ENCODE assay signal across 9 cellular contexts in genomic region chr11:66068154-66068821, GRCh38. TPM values are rescaled to one million over a fixed set of nuclear protein-coding genes. Genes with fewer than 3 reads are reported as not detected.
A peak's percentile ranks its signal among the peaks of the same experiment; 100 is the strongest.
DNase-seq lines count a peak whose midpoint lies in the region; ATAC-seq and TF ChIP-seq lines count a peak whose summit lies in the region.
"Had no signal": no experiment of that assay in that cellular context is flagged by ENCODE, and none has a peak within 500 bp of the region (broad histone marks: within the 10 kb centered on the region; RNA-seq: fewer than 3 reads in every experiment).

No MANE protein-coding gene starts in this region.

- peaks cover 7% of the 10 kb centered on the region for H3K27me3 Mint-ChIP-seq in brain

- peak overlapping the region; percentile 70 to 99 (median 96) for H3K27ac Mint-ChIP-seq in brain

- H3K36me3 Mint-ChIP-seq in brain, result peaks cover 67% of the 10 kb centered on the region

- peak overlapping the region; percentile 95 to 99 (median 99) for H3K27ac ChIP-seq in spleen

- no peaks in the 10 kb centered on the region for H3K27me3 ChIP-seq in spleen (replicated peaks in 1 of 7)

- H3K4me3 ChIP-seq in spleen, result peak overlapping the region in 1 of 8 donors; percentile 98

- peak; percentile 73 for DNase-seq in GM10266 (ENCODE audit: extremely low spot score)
- peak; percentile 53 for DNase-seq in NCI-H146 (lab: John Stamatoyannopoulos, UW)
- DNase-seq in UCSD-AML1 (lab: John Stamatoyannopoulos, UW; ENCODE audit: unreplicated experiment), result peak; percentile 68
- peak; percentile 87 for DNase-seq in iPS-NIHi11 (ENCODE audit: low spot score)
- DNase-seq in spleen, result peak; percentile 90

- peak; percentile 85 for TF ChIP-seq CTCF in GM10266 (IDR thresholded peaks at IDR 0.05; ENCODE audit: control insufficient read depth, insufficient read depth, low read depth, missing control alignments)
- TF ChIP-seq CTCF in brain (conservative IDR thresholded peaks at IDR 0.05), result peak; percentile 79 to 86
- peak; percentile 72 to 97 (median 90) for TF ChIP-seq CTCF in spleen (IDR thresholded peaks at IDR 0.05 in 8 of 11, conservative IDR thresholded peaks at IDR 0.05 in 3 of 11)

- peak overlapping the region; percentile 77 to 91 (median 87) for H3K4me3 Mint-ChIP-seq in brain

- peaks cover 33 to 79% (median 58%) of the 10 kb centered on the region in 6 donors for H3K4me1 ChIP-seq in spleen

- no peak for TF ChIP-seq POLR2A in spleen (IDR thresholded peaks at IDR 0.05)

- H3K4me1 Mint-ChIP-seq in brain, result peaks cover 49% of the 10 kb centered on the region

- H3K36me3 ChIP-seq in spleen, result peaks cover 8 to 67% (median 52%) of the 10 kb centered on the region in 6 donors

- peaks cover 0 to 2% (median 0%) of the 10 kb centered on the region in 5 experiments for H3K9me3 Mint-ChIP-seq in brain

- H3K9me3 ChIP-seq in spleen, result no peaks in the 10 kb centered on the region

- ATAC-seq in HG03432 (IDR thresholded peaks at IDR 0.05; ENCODE audit: unreplicated experiment) (no peak), GM19351 (IDR thresholded peaks at IDR 0.05; ENCODE audit: unreplicated experiment) (no peak)

- 43 to 58% (median 53%) methylated on average over 17 of the region's 17 CpGs for WGBS in spleen, 5 donors

- intact Hi-C loops in spleen (cut with DNase I; ENCODE audit: low total_unique reads), result loop anchor here (10.0 kb wide), 1 partner anchor 67 kb away; no protein-coding TSS in a partner anchor

RNA-seq across cellular contexts. Expression of gene PACS1, which starts 1.8 kb away (rescaled TPM):
- 98.4 TPM for polyA plus RNA-seq in brain (ENCODE audit: insufficient read depth, low read depth, low replicate concordance)
- 100 to 1,000 TPM in 5 of 7 donors, 10 to 100 TPM in 2; 65.8 to 126 (median 110) TPM for total RNA-seq in spleen
- polyA plus RNA-seq in spleen, result 10 to 100 TPM; 20.6 to 35.1 (median 20.9) TPM

RNA-seq across cellular contexts. Expression of gene SF3B2, which starts 16.1 kb away (rescaled TPM):
- polyA plus RNA-seq in brain (ENCODE audit: insufficient read depth, low read depth, low replicate concordance), result 266 TPM
- total RNA-seq in spleen, result 100 to 1,000 TPM; 139 to 195 (median 164) TPM
- 100 to 1,000 TPM in 1 of 3 donors, 10 to 100 TPM in 2; 77.5 to 104 (median 89.9) TPM for polyA plus RNA-seq in spleen

RNA-seq across cellular contexts. Expression of gene GAL3ST3, which starts 19.3 kb away (rescaled TPM):
- polyA plus RNA-seq in brain (ENCODE audit: insufficient read depth, low read depth, low replicate concordance) (3.7 TPM), spleen (under 1 TPM; 0.03 to 0.04 (median 0.03) TPM)
- total RNA-seq in spleen, result not detected

RNA-seq across cellular contexts. Expression of gene CATSPER1, which starts 42.0 kb away (rescaled TPM):
- polyA plus RNA-seq in brain (ENCODE audit: insufficient read depth, low read depth, low replicate concordance) (not detected), spleen (under 1 TPM; 0.30 to 0.51 (median 0.50) TPM)
- 1 to 10 TPM in 3 of 7 donors, under 1 TPM in 2, not detected in 2; 0.70 to 1.2 (median 1.1) TPM for total RNA-seq in spleen

RNA-seq across cellular contexts. Expression of gene CST6, which starts 56.5 kb away (rescaled TPM):
- polyA plus RNA-seq in brain (ENCODE audit: insufficient read depth, low read depth, low replicate concordance) (not detected), spleen (1 to 10 TPM in 1 of 3 donors, under 1 TPM in 2; 0.76 to 1.4 (median 0.93) TPM)
- total RNA-seq in spleen, result not detected
- total RNA-seq: subcutaneous adipose tissue had no signal
